ENCODE assay signal across 8 cellular contexts in genomic region chr6:30717129-30717844, GRCh38. TPM values are rescaled to one million over a fixed set of nuclear protein-coding genes. Genes with fewer than 3 reads are reported as not detected.
DNase-seq lines count a peak whose midpoint lies in the region; ATAC-seq, FAIRE-seq and TF ChIP-seq lines count a peak whose summit lies in the region.

A gene with protein sequence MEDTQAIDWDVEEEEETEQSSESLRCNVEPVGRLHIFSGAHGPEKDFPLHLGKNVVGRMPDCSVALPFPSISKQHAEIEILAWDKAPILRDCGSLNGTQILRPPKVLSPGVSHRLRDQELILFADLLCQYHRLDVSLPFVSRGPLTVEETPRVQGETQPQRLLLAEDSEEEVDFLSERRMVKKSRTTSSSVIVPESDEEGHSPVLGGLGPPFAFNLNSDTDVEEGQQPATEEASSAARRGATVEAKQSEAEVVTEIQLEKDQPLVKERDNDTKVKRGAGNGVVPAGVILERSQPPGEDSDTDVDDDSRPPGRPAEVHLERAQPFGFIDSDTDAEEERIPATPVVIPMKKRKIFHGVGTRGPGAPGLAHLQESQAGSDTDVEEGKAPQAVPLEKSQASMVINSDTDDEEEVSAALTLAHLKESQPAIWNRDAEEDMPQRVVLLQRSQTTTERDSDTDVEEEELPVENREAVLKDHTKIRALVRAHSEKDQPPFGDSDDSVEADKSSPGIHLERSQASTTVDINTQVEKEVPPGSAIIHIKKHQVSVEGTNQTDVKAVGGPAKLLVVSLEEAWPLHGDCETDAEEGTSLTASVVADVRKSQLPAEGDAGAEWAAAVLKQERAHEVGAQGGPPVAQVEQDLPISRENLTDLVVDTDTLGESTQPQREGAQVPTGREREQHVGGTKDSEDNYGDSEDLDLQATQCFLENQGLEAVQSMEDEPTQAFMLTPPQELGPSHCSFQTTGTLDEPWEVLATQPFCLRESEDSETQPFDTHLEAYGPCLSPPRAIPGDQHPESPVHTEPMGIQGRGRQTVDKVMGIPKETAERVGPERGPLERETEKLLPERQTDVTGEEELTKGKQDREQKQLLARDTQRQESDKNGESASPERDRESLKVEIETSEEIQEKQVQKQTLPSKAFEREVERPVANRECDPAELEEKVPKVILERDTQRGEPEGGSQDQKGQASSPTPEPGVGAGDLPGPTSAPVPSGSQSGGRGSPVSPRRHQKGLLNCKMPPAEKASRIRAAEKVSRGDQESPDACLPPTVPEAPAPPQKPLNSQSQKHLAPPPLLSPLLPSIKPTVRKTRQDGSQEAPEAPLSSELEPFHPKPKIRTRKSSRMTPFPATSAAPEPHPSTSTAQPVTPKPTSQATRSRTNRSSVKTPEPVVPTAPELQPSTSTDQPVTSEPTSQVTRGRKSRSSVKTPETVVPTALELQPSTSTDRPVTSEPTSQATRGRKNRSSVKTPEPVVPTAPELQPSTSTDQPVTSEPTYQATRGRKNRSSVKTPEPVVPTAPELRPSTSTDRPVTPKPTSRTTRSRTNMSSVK (N-terminal part only) (minus strand): TSS chr6:30717281. CDS start chr6:30715175, 2,106 bp downstream.

- peaks cover 28 to 60% of the 10 kb centered on the region in 2 donors for H3K36me3 Mint-ChIP-seq in activated T-cell treated with anti-CD3 and anti-CD28 coated beads, Interleukin-2, amount 50 U/mL, for 72 hours (ENCODE audit: insufficient read depth in 2 of 2)

- H3K36me3 ChIP-seq in DND-41 (ENCODE audit: insufficient read depth, low read length) (peaks cover 47% of the 10 kb centered on the region), KOPT-K1 (ENCODE audit: insufficient read depth, low read length) (peaks cover 39% of the 10 kb centered on the region), muscle layer of duodenum (ENCODE audit: control insufficient read depth in 1 of 2, insufficient read depth in 2 of 2, low read length in 2 of 2) (peaks cover 23 to 29% of the 10 kb centered on the region in 2 donors)

- no peaks in the 10 kb centered on the region for H3K9me3 ChIP-seq in DND-41 (ENCODE audit: insufficient read depth, low read length, severe bottlenecking)
- H3K9me3 ChIP-seq in KOPT-K1 (ENCODE audit: insufficient read depth, low read length, poor library complexity, severe bottlenecking): no peaks in the 10 kb centered on the region
- no peaks in the 10 kb centered on the region for H3K9me3 ChIP-seq in muscle layer of duodenum (ENCODE audit: control insufficient read depth in 1 of 2, low read length in 2 of 2)

- peak within 1 kb of the TSS; percentile 98 for H3K27ac Mint-ChIP-seq in activated T-cell treated with anti-CD3 and anti-CD28 coated beads, Interleukin-2, amount 50 U/mL, for 72 hours

- H3K4me2 ChIP-seq in DND-41 (ENCODE audit: insufficient read depth, low read length): peak within 1 kb of the TSS; percentile 63

- peak; percentile 92 for FAIRE-seq in RCC 7860 (lab: Jason Lieb, UNC)

- ATAC-seq in DND-41 (ENCODE audit: insufficient read depth, low read depth) (peak; percentile 75), GM21786 (IDR thresholded peaks at IDR 0.05; ENCODE audit: unreplicated experiment) (peak; percentile 75), esophagus mucosa (peak; percentile 86)
- ATAC-seq in activated T-cell treated with anti-CD3 and anti-CD28 coated beads, Interleukin-2, amount 50 U/mL, for 72 hours (replicated peaks in 1 of 2): peak; percentile 78 to 80

- H4K20me1 ChIP-seq in DND-41 (ENCODE audit: insufficient read depth, low read length): peaks cover 9% of the 10 kb centered on the region

- H2AFZ ChIP-seq in DND-41 (ENCODE audit: low read depth, low read length): peak within 1 kb of the TSS; percentile 65

- H3K4me3 ChIP-seq in DND-41 (ENCODE audit: low read depth in 1 of 2, low read length in 2 of 2) (peak within 1 kb of the TSS; percentile 55 to 99), muscle layer of duodenum (ENCODE audit: low read depth in 1 of 2, low read length in 2 of 2) (peak within 1 kb of the TSS; percentile 57 to 76)

- peaks cover 67% of the 10 kb centered on the region for H3K4me1 Mint-ChIP-seq in activated T-cell treated with anti-CD3 and anti-CD28 coated beads, Interleukin-2, amount 50 U/mL, for 72 hours (ENCODE audit: low read depth)

- H3K27ac ChIP-seq in DND-41 (ENCODE audit: low read length) (peak within 1 kb of the TSS; percentile 99), KOPT-K1 (ENCODE audit: low read depth, low read length, poor library complexity, severe bottlenecking) (peak within 1 kb of the TSS; percentile 98), muscle layer of duodenum (ENCODE audit: low read length) (peak within 1 kb of the TSS; percentile 78)

- H3K27me3 ChIP-seq in DND-41 (ENCODE audit: insufficient read depth, low read length, poor library complexity): no peaks in the 10 kb centered on the region
- no peaks in the 10 kb centered on the region for H3K27me3 ChIP-seq in muscle layer of duodenum (ENCODE audit: low read depth, low read length)

- H3K27me3 Mint-ChIP-seq in activated T-cell treated with anti-CD3 and anti-CD28 coated beads, Interleukin-2, amount 50 U/mL, for 72 hours (ENCODE audit: low read depth): no peaks in the 10 kb centered on the region

- peaks cover 58% of the 10 kb centered on the region for H3K79me2 ChIP-seq in DND-41 (ENCODE audit: insufficient read depth, low read length)

- peaks cover 35% of the 10 kb centered on the region for H3K4me1 ChIP-seq in DND-41 (ENCODE audit: insufficient read depth, low read length)
- H3K4me1 ChIP-seq in muscle layer of duodenum (ENCODE audit: control insufficient read depth in 1 of 2, insufficient read depth in 2 of 2, low read length in 2 of 2): peaks cover 11 to 28% of the 10 kb centered on the region in 2 donors

- peak within 1 kb of the TSS; percentile 94 to 96 for H3K4me3 Mint-ChIP-seq in activated T-cell treated with anti-CD3 and anti-CD28 coated beads, Interleukin-2, amount 50 U/mL, for 72 hours

- H3K9ac ChIP-seq in DND-41 (ENCODE audit: low read depth, low read length): peak within 1 kb of the TSS; percentile 98

- H3K9me3 Mint-ChIP-seq in activated T-cell treated with anti-CD3 and anti-CD28 coated beads, Interleukin-2, amount 50 U/mL, for 72 hours: no peaks in the 10 kb centered on the region

- DNase-seq in DND-41: peak; percentile 100
- DNase-seq in RCC 7860 (ENCODE audit: low spot score): peak; percentile 100
- peak; percentile 99 for DNase-seq in activated T-cell treated with anti-CD3 and anti-CD28 coated beads, Interleukin-2, amount 50 U/mL, for 72 hours
- DNase-seq in stimulated activated CD8-positive, alpha-beta memory T cell treated with anti-CD3 and anti-CD28 coated beads, Interleukin-7, amount 100 ng/mL, for 4 hours (ENCODE audit: low read depth in 2 of 2): peak; percentile 99 to 100

- TF ChIP-seq CTCF in DND-41 (IDR thresholded peaks at IDR 0.05; ENCODE audit: borderline replicate concordance, extremely low read depth, low read length, poor library complexity, severe bottlenecking): peak; percentile 43

RNA-seq across cellular contexts. Expression of the gene that starts here (rescaled TPM):
- total RNA-seq in activated T-cell treated with anti-CD3 and anti-CD28 coated beads, Interleukin-2, amount 50 U/mL, for 72 hours: 100 to 1,000 TPM; 102 to 127 TPM
- total RNA-seq in esophagus mucosa: 15.7 TPM

Comparison
In these comparisons a context has a peak if more than half of its experiments do, and no peak if none do; other contexts are left out.
1. Peak in every context shown above with its lines: DNase-seq, ATAC-seq, H3K4me3 ChIP-seq and H3K27ac ChIP-seq.